10 cellular contexts compared by ENCODE assay signal in genomic region chrX:24506082-24506481, GRCh38. TPM values are rescaled to one million over a fixed set of nuclear protein-coding genes. Genes with fewer than 3 reads are reported as not detected.
A peak's percentile ranks its signal among the peaks of the same experiment; 100 is the strongest.
DNase-seq lines count a peak whose midpoint lies in the region; ATAC-seq and TF ChIP-seq lines count a peak whose summit lies in the region.
"Had no signal": no experiment of that assay in that cellular context is flagged by ENCODE, and none has a peak within 500 bp of the region (broad histone marks: within the 10 kb centered on the region; RNA-seq: fewer than 3 reads in every experiment).

No MANE protein-coding gene starts in this region.

- peak; percentile 34 for DNase-seq in Daoy (ENCODE audit: low read depth)
- peak; percentile 5 for DNase-seq in LHCN-M2 (ENCODE audit: low read depth)
- DNase-seq in epithelial cell of esophagus (ENCODE audit: low read depth) = peak; percentile 82
- DNase-seq in NCI-H526 (lab: John Stamatoyannopoulos, UW) = no peak
- DNase-seq in OCI-M2 (lab: John Stamatoyannopoulos, UW; ENCODE audit: unreplicated experiment) = no peak
- DNase-seq in vagina (ENCODE audit: extremely low spot score in 2 of 2) = no peak
- no peak for DNase-seq in BE2C
- DNase-seq: left cardiac atrium had no signal

- peak; percentile 69 for ATAC-seq in GM19035 (IDR thresholded peaks at IDR 0.05; ENCODE audit: unreplicated experiment)

- intact Hi-C loops in vagina (cut with DNase I) = no loop called here

- no peaks in the 10 kb centered on the region for H3K4me1 ChIP-seq in vagina
- H3K4me1 ChIP-seq in BE2C = no peaks in the 10 kb centered on the region

- no peak for TF ChIP-seq CTCF in epithelial cell of esophagus (IDR thresholded peaks at IDR 0.05; ENCODE audit: insufficient read depth, low read depth, low read length, missing control alignments)
- no peak for TF ChIP-seq CTCF in vagina (IDR thresholded peaks at IDR 0.05)
- no peak for TF ChIP-seq CTCF in BE2C (IDR thresholded peaks at IDR 0.05; ENCODE audit: low read depth, low read length)

- no peaks in the 10 kb centered on the region for H3K27me3 ChIP-seq in vagina
- H3K27me3 ChIP-seq in BE2C = no peaks in the 10 kb centered on the region
- H3K27me3 ChIP-seq: cardiac muscle cell had no signal

- H3K4me3 ChIP-seq in epithelial cell of esophagus (ENCODE audit: low read length) (no peak overlapping the region), vagina (no peak overlapping the region), BE2C (ENCODE audit: low read depth, low read length) (no peak overlapping the region)
- H3K4me3 ChIP-seq: cardiac muscle cell had no signal

- no peak overlapping the region for H3K27ac ChIP-seq in vagina
- H3K27ac ChIP-seq: cardiac muscle cell had no signal

- no peaks in the 10 kb centered on the region for H3K9me3 ChIP-seq in vagina
- no peaks in the 10 kb centered on the region for H3K9me3 ChIP-seq in BE2C

- H3K36me3 ChIP-seq in vagina (no peaks in the 10 kb centered on the region), BE2C (no peaks in the 10 kb centered on the region)

- TF ChIP-seq POLR2A in vagina (IDR thresholded peaks at IDR 0.05) = no peak

RNA-seq across cellular contexts. Expression of gene PDK3, which starts 41.0 kb away (rescaled TPM):
- total RNA-seq in Daoy (2014; rRNA removed; shearing (Covaris generic)) = 14.9 and 16.0 TPM in 2 replicates
- total RNA-seq in LHCN-M2 (2014; rRNA removed) (1.1 and 2.0 TPM in 2 replicates), vagina (23.3 TPM)
- polyA plus RNA-seq in LHCN-M2 (2012) = 0.72 TPM
- polyA plus RNA-seq in BE2C (2012; ENCODE audit: insufficient read depth, insufficient read length, low read depth) = 2.1 TPM

Comparison
In these comparisons a context has a peak if more than half of its experiments do, and no peak if none do; other contexts are left out.
1. DNase-seq: peak in Daoy (single experiment), LHCN-M2 (single experiment) and epithelial cell of esophagus (single experiment); none in NCI-H526 (0 of 2), OCI-M2 (single experiment), vagina (0 of 2) and BE2C (single experiment).